In the genomic region with DNA sequence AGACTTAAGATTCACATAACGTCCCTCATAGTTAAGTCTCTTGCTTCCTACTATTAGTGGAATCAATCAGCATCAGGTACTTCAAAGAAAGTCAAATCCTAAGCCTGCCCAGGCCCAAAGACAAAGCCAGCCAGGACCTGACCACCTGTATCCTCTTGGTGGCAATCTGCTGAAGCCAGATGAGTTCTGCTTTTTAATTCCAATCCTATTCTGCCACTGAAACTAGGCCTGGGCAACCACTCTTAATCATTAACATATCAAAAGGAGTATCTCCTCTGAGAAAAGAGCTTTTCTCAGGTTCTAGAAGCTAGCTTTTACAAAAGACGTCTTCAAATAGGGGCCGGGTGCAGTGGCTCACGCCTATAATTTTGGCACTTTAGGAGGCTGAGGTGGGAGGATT, we compare ENCODE assay signal across 20 cellular contexts.
"Had no signal": no experiment of that assay in that cellular context is flagged by ENCODE, and none has a peak within 500 bp of the region (broad histone marks: within the 10 kb centered on the region; RNA-seq: fewer than 3 reads in every experiment).

No MANE protein-coding gene starts in this region.

- H3K9me3 ChIP-seq: SJSA1 had no signal

- H3K4me1 Mint-ChIP-seq: brain had no signal

- H3K27me3 Mint-ChIP-seq: activated B cell treated with CpG ODN at 0.5 μM for 24 hours; activated naive CD8-positive, alpha-beta T cell treated with anti-CD3 and anti-CD28 coated beads, Interleukin-2, amount 50 U/mL, for 24 hours; brain; central memory CD8-positive, alpha-beta T cell had no signal

- H3K4me1 ChIP-seq: SJSA1 had no signal

- ATAC-seq: activated CD8-positive, alpha-beta T cell treated with anti-CD3 and anti-CD28 coated beads, Interleukin-2, amount 10 ng/mL, durations not matched to agents 7 days and 5 days; activated naive CD4-positive, alpha-beta T cell treated with anti-CD3 and anti-CD28 coated beads, Interleukin-2, amount 50 U/mL, for 72 hours; activated naive CD8-positive, alpha-beta T cell treated with anti-CD3 and anti-CD28 coated beads, Interleukin-2, amount 50 U/mL, for 24 hours had no signal

- H3K27ac Mint-ChIP-seq: activated B cell treated with CpG ODN at 0.5 μM for 24 hours; activated CD8-positive, alpha-beta T cell treated with anti-CD3 and anti-CD28 coated beads, Interleukin-2, amount 10 ng/mL, durations not matched to agents 7 days and 5 days; activated naive CD8-positive, alpha-beta T cell treated with anti-CD3 and anti-CD28 coated beads, Interleukin-2, amount 50 U/mL, for 24 hours; brain; T-helper 1 cell treated with Interleukin-12 subunit alpha and Interleukin-12 subunit beta and Interleukin-4 antibody, amounts not matched to agents 30 μg/mL and 1 μg/mL, for 36 hours had no signal

- H3K9me3 Mint-ChIP-seq: activated B cell treated with CpG ODN at 0.5 μM for 24 hours; activated naive CD4-positive, alpha-beta T cell treated with anti-CD3 and anti-CD28 coated beads, Interleukin-2, amount 50 U/mL, for 72 hours; activated naive CD8-positive, alpha-beta T cell treated with anti-CD3 and anti-CD28 coated beads, Interleukin-2, amount 50 U/mL, for 24 hours; brain; central memory CD8-positive, alpha-beta T cell; T-helper 1 cell treated with Interleukin-12 subunit alpha and Interleukin-12 subunit beta and Interleukin-4 antibody, amounts not matched to agents 30 μg/mL and 1 μg/mL, for 36 hours had no signal

- H3K27ac ChIP-seq: SJSA1 had no signal

- DNase-seq: activated B cell treated with CpG ODN at 0.5 μM for 24 hours; activated CD4-positive, alpha-beta T cell treated with anti-CD3 and anti-CD28 coated beads for 1 hour; activated CD8-positive, alpha-beta memory T cell treated with anti-CD3 and anti-CD28 coated beads, Interleukin-2, amount 50 U/mL, for 48 hours; activated CD8-positive, alpha-beta T cell treated with anti-CD3 and anti-CD28 coated beads, Interleukin-2, amount 10 ng/mL, durations not matched to agents 7 days and 5 days; activated naive CD8-positive, alpha-beta T cell treated with anti-CD3 and anti-CD28 coated beads, Interleukin-2, amount 50 U/mL, for 24 hours; activated T-cell treated with anti-CD3 and anti-CD28 coated beads, Interleukin-2, amount 50 U/mL, for 1 hour; amygdala; Kasumi-1; NCI-H1048; NCI-H146; NCI-H187 treated with DMSO at 0.1 percent for 48 hours; NCI-H2081 treated with DMSO at 0.1 percent for 48 hours; NCI-H446; NCI-H524; SHP77 had no signal

- H3K4me3 ChIP-seq: SJSA1 had no signal

- H3K27me3 ChIP-seq: SJSA1 had no signal

- H3K4me3 Mint-ChIP-seq: activated B cell treated with CpG ODN at 0.5 μM for 24 hours; activated CD8-positive, alpha-beta T cell treated with anti-CD3 and anti-CD28 coated beads, Interleukin-2, amount 10 ng/mL, durations not matched to agents 7 days and 5 days; activated naive CD8-positive, alpha-beta T cell treated with anti-CD3 and anti-CD28 coated beads, Interleukin-2, amount 50 U/mL, for 24 hours; brain; central memory CD8-positive, alpha-beta T cell; T-helper 1 cell treated with Interleukin-12 subunit alpha and Interleukin-12 subunit beta and Interleukin-4 antibody, amounts not matched to agents 30 μg/mL and 1 μg/mL, for 36 hours had no signal
